1 cellular context compared by ENCODE assay signal in the genomic region with DNA sequence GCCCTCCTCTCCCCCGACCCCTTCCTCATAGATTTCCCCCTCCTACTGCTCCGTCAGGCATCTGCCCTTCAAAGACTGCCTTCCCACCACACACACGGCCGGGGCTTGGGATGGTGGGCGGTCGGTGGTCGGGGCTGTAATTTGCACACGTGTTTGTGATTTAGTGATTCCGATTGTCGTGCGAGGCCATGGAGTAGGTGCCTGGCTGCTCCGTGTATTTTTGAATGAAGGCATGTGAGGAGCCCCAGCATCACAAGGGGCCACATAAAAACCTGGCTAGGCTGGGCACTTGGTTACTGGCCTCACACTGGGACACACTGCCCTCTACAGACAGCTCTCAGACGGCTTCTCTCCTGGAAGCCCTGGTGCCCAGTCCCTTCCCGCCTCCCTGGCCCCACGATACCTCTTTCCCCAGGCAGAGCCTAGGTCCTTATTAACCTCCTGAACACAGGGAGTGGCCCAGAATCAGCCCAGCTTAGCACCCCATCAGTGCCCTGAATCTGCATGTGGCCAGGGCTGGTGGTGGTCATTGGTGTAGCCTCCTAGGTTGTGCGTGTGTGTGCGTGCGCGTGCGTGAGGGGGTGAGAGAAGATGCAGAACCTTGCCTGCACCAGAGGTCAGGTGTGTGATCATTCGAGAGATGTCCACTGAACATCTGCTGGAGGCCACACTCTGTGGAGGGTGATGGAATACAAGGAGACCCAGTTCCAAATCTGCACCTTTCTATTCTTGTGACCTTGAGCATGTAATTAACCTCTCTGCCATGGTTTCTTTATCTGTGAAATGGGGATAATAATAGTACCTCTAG.
A peak's percentile ranks its signal among the peaks of the same experiment; 100 is the strongest.
TF ChIP-seq lines count a peak whose summit lies in the region.

No MANE protein-coding gene starts in this region.

TF ChIP-seq in HepG2, 621 proteins besides CTCF, POLR2A, EP300 and RAD21 (continued from another document and continues in another):
- TF ChIP-seq, protein P1, sequence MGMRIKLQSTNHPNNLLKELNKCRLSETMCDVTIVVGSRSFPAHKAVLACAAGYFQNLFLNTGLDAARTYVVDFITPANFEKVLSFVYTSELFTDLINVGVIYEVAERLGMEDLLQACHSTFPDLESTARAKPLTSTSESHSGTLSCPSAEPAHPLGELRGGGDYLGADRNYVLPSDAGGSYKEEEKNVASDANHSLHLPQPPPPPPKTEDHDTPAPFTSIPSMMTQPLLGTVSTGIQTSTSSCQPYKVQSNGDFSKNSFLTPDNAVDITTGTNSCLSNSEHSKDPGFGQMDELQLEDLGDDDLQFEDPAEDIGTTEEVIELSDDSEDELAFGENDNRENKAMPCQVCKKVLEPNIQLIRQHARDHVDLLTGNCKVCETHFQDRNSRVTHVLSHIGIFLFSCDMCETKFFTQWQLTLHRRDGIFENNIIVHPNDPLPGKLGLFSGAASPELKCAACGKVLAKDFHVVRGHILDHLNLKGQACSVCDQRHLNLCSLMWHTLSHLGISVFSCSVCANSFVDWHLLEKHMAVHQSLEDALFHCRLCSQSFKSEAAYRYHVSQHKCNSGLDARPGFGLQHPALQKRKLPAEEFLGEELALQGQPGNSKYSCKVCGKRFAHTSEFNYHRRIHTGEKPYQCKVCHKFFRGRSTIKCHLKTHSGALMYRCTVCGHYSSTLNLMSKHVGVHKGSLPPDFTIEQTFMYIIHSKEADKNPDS (CRISPR knock-in tag; IDR thresholded peaks at IDR 0.05) = 0 out of 2 replicates have a peak, but pooled peaks have one; percentile 37
- TF ChIP-seq ZNF10 (CRISPR knock-in tag; IDR thresholded peaks at IDR 0.05; ENCODE audit: borderline replicate concordance, low read depth) (0 out of 2 replicates have a peak, but pooled peaks have one; percentile 89), ARNTL (CRISPR knock-in tag; IDR thresholded peaks at IDR 0.05) (peak; percentile 64; the same call in 1 of the 2 replicates), ZNF530 (CRISPR knock-in tag; IDR thresholded peaks at IDR 0.05; ENCODE audit: low read depth) (no peak), ZNF333 (CRISPR knock-in tag; IDR thresholded peaks at IDR 0.05; ENCODE audit: borderline replicate concordance) (0 out of 2 replicates have a peak, but pooled peaks have one; percentile 72), ARNT (IDR thresholded peaks at IDR 0.05) (no peak), JUNB (CRISPR knock-in tag; IDR thresholded peaks at IDR 0.05; ENCODE audit: borderline replicate concordance) (no peak; the same call in 1 of the 2 replicates), LCORL (IDR thresholded peaks at IDR 0.05) (no peak), LCORL (CRISPR knock-in tag; IDR thresholded peaks at IDR 0.05) (peak; percentile 97), TBP (CRISPR knock-in tag; IDR thresholded peaks at IDR 0.05) (no peak), MED8 (CRISPR knock-in tag; IDR thresholded peaks at IDR 0.05; ENCODE audit: insufficient replicate concordance) (no peak), ZFYVE20 (CRISPR knock-in tag; IDR thresholded peaks at IDR 0.05; ENCODE audit: borderline replicate concordance, low read depth) (no peak), HNRNPH1 (optimal IDR thresholded peaks at IDR 0.05; ENCODE audit: low read depth, low read length) (no peak), HMGA1 (CRISPR knock-in tag; conservative IDR thresholded peaks at IDR 0.05) (no peak), RCOR2 (CRISPR knock-in tag; IDR thresholded peaks at IDR 0.05) (no peak), RFXANK (CRISPR knock-in tag; IDR thresholded peaks at IDR 0.05) (no peak), NCOA2 (CRISPR knock-in tag; IDR thresholded peaks at IDR 0.05) (no peak), ZNF777 (CRISPR knock-in tag; IDR thresholded peaks at IDR 0.05) (peak; percentile 30; the same call in 1 of the 2 replicates), GZF1 (CRISPR knock-in tag; IDR thresholded peaks at IDR 0.05) (no peak; the same call in 1 of the 2 replicates), EZH2 (conservative IDR thresholded peaks at IDR 0.05; ENCODE audit: low read depth, low read length) (no peak), KMT2B (CRISPR knock-in tag; IDR thresholded peaks at IDR 0.05) (no peak), SCMH1 (CRISPR knock-in tag; IDR thresholded peaks at IDR 0.05; ENCODE audit: borderline replicate concordance) (no peak), RFXAP (CRISPR knock-in tag; IDR thresholded peaks at IDR 0.05; ENCODE audit: borderline replicate concordance) (peak; percentile 74; the same call in 1 of the 2 replicates), KAT8 (CRISPR knock-in tag; IDR thresholded peaks at IDR 0.05) (no peak), CENPT (CRISPR knock-in tag; IDR thresholded peaks at IDR 0.05; ENCODE audit: low read depth) (peak; percentile 91), SP4 (CRISPR knock-in tag; IDR thresholded peaks at IDR 0.05) (peak; percentile 38; the same call in 1 of the 2 replicates), DNMT3B (CRISPR knock-in tag; conservative IDR thresholded peaks at IDR 0.05) (peak; percentile 70; the same call in 1 of the 2 replicates), RAD51 (IDR thresholded peaks at IDR 0.05; ENCODE audit: borderline replicate concordance) (no peak), SRSF4 (IDR thresholded peaks at IDR 0.05; ENCODE audit: low read depth, low read length, poor library complexity, severe bottlenecking) (no peak), GPN1 (CRISPR knock-in tag; IDR thresholded peaks at IDR 0.05; ENCODE audit: borderline replicate concordance) (no peak), YEATS4 (CRISPR knock-in tag; IDR thresholded peaks at IDR 0.05; ENCODE audit: borderline replicate concordance) (peak; percentile 71; the same call in 1 of the 2 replicates)
- TF ChIP-seq, protein P2, sequence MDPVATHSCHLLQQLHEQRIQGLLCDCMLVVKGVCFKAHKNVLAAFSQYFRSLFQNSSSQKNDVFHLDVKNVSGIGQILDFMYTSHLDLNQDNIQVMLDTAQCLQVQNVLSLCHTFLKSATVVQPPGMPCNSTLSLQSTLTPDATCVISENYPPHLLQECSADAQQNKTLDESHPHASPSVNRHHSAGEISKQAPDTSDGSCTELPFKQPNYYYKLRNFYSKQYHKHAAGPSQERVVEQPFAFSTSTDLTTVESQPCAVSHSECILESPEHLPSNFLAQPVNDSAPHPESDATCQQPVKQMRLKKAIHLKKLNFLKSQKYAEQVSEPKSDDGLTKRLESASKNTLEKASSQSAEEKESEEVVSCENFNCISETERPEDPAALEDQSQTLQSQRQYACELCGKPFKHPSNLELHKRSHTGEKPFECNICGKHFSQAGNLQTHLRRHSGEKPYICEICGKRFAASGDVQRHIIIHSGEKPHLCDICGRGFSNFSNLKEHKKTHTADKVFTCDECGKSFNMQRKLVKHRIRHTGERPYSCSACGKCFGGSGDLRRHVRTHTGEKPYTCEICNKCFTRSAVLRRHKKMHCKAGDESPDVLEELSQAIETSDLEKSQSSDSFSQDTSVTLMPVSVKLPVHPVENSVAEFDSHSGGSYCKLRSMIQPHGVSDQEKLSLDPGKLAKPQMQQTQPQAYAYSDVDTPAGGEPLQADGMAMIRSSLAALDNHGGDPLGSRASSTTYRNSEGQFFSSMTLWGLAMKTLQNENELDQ (CRISPR knock-in tag; IDR thresholded peaks at IDR 0.05; ENCODE audit: borderline replicate concordance) = no peak
- TF ChIP-seq, protein P3, sequence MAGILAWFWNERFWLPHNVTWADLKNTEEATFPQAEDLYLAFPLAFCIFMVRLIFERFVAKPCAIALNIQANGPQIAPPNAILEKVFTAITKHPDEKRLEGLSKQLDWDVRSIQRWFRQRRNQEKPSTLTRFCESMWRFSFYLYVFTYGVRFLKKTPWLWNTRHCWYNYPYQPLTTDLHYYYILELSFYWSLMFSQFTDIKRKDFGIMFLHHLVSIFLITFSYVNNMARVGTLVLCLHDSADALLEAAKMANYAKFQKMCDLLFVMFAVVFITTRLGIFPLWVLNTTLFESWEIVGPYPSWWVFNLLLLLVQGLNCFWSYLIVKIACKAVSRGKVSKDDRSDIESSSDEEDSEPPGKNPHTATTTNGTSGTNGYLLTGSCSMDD (CRISPR knock-in tag; IDR thresholded peaks at IDR 0.05) = no peak
- TF ChIP-seq, protein P4, sequence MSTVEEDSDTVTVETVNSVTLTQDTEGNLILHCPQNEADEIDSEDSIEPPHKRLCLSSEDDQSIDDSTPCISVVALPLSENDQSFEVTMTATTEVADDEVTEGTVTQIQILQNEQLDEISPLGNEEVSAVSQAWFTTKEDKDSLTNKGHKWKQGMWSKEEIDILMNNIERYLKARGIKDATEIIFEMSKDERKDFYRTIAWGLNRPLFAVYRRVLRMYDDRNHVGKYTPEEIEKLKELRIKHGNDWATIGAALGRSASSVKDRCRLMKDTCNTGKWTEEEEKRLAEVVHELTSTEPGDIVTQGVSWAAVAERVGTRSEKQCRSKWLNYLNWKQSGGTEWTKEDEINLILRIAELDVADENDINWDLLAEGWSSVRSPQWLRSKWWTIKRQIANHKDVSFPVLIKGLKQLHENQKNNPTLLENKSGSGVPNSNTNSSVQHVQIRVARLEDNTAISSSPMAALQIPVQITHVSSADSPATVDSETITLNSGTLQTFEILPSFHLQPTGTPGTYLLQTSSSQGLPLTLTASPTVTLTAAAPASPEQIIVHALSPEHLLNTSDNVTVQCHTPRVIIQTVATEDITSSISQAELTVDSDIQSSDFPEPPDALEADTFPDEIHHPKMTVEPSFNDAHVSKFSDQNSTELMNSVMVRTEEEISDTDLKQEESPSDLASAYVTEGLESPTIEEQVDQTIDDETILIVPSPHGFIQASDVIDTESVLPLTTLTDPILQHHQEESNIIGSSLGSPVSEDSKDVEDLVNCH (CRISPR knock-in tag; IDR thresholded peaks at IDR 0.05) = peak; percentile 86
- TF ChIP-seq, protein P5, sequence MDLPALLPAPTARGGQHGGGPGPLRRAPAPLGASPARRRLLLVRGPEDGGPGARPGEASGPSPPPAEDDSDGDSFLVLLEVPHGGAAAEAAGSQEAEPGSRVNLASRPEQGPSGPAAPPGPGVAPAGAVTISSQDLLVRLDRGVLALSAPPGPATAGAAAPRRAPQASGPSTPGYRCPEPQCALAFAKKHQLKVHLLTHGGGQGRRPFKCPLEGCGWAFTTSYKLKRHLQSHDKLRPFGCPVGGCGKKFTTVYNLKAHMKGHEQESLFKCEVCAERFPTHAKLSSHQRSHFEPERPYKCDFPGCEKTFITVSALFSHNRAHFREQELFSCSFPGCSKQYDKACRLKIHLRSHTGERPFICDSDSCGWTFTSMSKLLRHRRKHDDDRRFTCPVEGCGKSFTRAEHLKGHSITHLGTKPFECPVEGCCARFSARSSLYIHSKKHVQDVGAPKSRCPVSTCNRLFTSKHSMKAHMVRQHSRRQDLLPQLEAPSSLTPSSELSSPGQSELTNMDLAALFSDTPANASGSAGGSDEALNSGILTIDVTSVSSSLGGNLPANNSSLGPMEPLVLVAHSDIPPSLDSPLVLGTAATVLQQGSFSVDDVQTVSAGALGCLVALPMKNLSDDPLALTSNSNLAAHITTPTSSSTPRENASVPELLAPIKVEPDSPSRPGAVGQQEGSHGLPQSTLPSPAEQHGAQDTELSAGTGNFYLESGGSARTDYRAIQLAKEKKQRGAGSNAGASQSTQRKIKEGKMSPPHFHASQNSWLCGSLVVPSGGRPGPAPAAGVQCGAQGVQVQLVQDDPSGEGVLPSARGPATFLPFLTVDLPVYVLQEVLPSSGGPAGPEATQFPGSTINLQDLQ (CRISPR knock-in tag; IDR thresholded peaks at IDR 0.05) = peak; percentile 57; the same call in 1 of the 2 replicates
- TF ChIP-seq, protein P6, sequence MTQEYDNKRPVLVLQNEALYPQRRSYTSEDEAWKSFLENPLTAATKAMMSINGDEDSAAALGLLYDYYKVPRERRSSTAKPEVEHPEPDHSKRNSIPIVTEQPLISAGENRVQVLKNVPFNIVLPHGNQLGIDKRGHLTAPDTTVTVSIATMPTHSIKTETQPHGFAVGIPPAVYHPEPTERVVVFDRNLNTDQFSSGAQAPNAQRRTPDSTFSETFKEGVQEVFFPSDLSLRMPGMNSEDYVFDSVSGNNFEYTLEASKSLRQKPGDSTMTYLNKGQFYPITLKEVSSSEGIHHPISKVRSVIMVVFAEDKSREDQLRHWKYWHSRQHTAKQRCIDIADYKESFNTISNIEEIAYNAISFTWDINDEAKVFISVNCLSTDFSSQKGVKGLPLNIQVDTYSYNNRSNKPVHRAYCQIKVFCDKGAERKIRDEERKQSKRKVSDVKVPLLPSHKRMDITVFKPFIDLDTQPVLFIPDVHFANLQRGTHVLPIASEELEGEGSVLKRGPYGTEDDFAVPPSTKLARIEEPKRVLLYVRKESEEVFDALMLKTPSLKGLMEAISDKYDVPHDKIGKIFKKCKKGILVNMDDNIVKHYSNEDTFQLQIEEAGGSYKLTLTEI (CRISPR knock-in tag; conservative IDR thresholded peaks at IDR 0.05) = no peak
- TF ChIP-seq, protein P7, sequence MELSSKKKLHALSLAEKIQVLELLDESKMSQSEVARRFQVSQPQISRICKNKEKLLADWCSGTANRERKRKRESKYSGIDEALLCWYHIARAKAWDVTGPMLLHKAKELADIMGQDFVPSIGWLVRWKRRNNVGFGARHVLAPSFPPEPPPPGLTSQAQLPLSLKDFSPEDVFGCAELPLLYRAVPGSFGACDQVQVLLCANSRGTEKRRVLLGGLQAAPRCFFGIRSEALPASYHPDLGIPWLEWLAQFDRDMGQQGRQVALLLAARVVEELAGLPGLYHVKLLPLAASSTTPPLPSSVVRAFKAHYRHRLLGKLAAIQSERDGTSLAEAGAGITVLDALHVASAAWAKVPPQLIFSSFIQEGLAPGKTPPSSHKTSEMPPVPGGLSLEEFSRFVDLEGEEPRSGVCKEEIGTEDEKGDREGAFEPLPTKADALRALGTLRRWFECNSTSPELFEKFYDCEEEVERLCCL (CRISPR knock-in tag; IDR thresholded peaks at IDR 0.05; ENCODE audit: borderline replicate concordance) = no peak
- TF ChIP-seq, protein P8, sequence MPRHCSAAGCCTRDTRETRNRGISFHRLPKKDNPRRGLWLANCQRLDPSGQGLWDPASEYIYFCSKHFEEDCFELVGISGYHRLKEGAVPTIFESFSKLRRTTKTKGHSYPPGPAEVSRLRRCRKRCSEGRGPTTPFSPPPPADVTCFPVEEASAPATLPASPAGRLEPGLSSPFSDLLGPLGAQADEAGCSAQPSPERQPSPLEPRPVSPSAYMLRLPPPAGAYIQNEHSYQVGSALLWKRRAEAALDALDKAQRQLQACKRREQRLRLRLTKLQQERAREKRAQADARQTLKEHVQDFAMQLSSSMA (CRISPR knock-in tag; IDR thresholded peaks at IDR 0.05) = peak; percentile 86; the same call in 1 of the 2 replicates
- TF ChIP-seq, protein P9, sequence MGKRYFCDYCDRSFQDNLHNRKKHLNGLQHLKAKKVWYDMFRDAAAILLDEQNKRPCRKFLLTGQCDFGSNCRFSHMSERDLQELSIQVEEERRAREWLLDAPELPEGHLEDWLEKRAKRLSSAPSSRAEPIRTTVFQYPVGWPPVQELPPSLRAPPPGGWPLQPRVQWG (CRISPR knock-in tag; IDR thresholded peaks at IDR 0.05; ENCODE audit: borderline replicate concordance, low read depth) = no peak
- TF ChIP-seq, protein P10, sequence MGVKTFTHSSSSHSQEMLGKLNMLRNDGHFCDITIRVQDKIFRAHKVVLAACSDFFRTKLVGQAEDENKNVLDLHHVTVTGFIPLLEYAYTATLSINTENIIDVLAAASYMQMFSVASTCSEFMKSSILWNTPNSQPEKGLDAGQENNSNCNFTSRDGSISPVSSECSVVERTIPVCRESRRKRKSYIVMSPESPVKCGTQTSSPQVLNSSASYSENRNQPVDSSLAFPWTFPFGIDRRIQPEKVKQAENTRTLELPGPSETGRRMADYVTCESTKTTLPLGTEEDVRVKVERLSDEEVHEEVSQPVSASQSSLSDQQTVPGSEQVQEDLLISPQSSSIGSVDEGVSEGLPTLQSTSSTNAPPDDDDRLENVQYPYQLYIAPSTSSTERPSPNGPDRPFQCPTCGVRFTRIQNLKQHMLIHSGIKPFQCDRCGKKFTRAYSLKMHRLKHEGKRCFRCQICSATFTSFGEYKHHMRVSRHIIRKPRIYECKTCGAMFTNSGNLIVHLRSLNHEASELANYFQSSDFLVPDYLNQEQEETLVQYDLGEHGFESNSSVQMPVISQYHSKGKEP (CRISPR knock-in tag; IDR thresholded peaks at IDR 0.05) = no peak
